1 cellular context compared by ENCODE assay signal in genomic region chr10:15725603-15726002, GRCh38.
TF ChIP-seq lines count a peak whose summit lies in the region.

No MANE protein-coding gene starts in this region.

TF ChIP-seq in HepG2, 621 proteins besides CTCF, POLR2A, EP300 and RAD21:
- TF ChIP-seq ZSCAN31 (CRISPR knock-in tag; IDR thresholded peaks at IDR 0.05; ENCODE audit: low read depth) (no peak), SMC3 (IDR thresholded peaks at IDR 0.05; ENCODE audit: low read length) (peak; percentile 67), PAXIP1 (CRISPR knock-in tag; conservative IDR thresholded peaks at IDR 0.05) (no peak), ZEB1 (IDR thresholded peaks at IDR 0.05; ENCODE audit: insufficient replicate concordance, low read depth) (no peak), ZNF724P (CRISPR knock-in tag; IDR thresholded peaks at IDR 0.05; ENCODE audit: borderline replicate concordance) (no peak), POGZ (CRISPR knock-in tag; IDR thresholded peaks at IDR 0.05) (no peak), STAG1 (CRISPR knock-in tag; IDR thresholded peaks at IDR 0.05) (peak; percentile 64)
